1 cellular context compared by ENCODE assay signal in the genomic region with DNA sequence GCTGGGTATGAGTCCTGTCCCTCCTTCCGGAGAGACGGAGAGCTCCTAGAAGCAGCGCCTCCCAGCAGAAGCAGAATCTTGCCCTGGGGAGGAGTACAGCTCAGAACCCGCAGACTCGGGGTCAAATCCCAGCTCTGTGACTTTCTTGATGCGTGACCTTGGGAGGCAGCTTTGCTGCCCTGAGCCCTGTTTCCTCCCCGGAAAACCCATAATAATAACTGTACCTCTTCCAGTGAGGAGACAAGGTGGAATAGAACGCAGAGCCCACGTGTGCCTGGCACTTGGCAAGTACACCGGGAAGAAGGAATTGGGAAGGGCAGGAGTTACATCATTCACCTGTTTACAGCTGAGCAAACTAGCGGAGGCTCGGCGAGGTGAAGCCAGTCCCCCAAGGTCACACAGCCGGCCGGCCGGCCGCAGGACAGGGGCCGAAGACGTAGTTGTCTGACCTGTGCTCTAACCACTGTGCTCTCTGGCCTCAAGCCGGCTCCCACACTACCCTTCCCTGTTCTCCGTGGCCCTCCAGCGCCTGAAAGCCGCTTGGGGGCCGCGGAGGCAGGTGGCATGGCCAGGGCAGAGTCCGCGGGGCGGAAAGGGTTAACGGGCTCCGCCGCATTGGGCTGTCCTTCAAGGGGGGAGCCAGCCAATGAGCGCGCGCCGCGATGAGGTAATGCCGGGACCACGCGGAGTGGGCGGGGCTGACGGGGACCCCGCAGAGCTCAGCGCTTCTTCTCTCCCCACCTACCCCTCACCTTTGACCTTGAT.
A peak's percentile ranks its signal among the peaks of the same experiment; 100 is the strongest.
TF ChIP-seq lines count a peak whose summit lies in the region.

No MANE protein-coding gene starts in this region.

TF ChIP-seq in HepG2, 621 proteins besides CTCF, POLR2A, EP300 and RAD21 (continued from another document and continues in another):
- TF ChIP-seq, protein P1, sequence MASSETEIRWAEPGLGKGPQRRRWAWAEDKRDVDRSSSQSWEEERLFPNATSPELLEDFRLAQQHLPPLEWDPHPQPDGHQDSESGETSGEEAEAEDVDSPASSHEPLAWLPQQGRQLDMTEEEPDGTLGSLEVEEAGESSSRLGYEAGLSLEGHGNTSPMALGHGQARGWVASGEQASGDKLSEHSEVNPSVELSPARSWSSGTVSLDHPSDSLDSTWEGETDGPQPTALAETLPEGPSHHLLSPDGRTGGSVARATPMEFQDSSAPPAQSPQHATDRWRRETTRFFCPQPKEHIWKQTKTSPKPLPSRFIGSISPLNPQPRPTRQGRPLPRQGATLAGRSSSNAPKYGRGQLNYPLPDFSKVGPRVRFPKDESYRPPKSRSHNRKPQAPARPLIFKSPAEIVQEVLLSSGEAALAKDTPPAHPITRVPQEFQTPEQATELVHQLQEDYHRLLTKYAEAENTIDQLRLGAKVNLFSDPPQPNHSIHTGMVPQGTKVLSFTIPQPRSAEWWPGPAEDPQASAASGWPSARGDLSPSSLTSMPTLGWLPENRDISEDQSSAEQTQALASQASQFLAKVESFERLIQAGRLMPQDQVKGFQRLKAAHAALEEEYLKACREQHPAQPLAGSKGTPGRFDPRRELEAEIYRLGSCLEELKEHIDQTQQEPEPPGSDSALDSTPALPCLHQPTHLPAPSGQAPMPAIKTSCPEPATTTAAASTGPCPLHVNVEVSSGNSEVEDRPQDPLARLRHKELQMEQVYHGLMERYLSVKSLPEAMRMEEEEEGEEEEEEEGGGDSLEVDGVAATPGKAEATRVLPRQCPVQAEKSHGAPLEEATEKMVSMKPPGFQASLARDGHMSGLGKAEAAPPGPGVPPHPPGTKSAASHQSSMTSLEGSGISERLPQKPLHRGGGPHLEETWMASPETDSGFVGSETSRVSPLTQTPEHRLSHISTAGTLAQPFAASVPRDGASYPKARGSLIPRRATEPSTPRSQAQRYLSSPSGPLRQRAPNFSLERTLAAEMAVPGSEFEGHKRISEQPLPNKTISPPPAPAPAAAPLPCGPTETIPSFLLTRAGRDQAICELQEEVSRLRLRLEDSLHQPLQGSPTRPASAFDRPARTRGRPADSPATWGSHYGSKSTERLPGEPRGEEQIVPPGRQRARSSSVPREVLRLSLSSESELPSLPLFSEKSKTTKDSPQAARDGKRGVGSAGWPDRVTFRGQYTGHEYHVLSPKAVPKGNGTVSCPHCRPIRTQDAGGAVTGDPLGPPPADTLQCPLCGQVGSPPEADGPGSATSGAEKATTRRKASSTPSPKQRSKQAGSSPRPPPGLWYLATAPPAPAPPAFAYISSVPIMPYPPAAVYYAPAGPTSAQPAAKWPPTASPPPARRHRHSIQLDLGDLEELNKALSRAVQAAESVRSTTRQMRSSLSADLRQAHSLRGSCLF (CRISPR knock-in tag; IDR thresholded peaks at IDR 0.05; ENCODE audit: borderline replicate concordance) = no peak
- TF ChIP-seq ZNF326 (CRISPR knock-in tag; IDR thresholded peaks at IDR 0.05; ENCODE audit: borderline replicate concordance) (no peak; the same call in 1 of the 2 replicates), ZNF383 (CRISPR knock-in tag; IDR thresholded peaks at IDR 0.05; ENCODE audit: borderline replicate concordance) (no peak), NR3C1 (CRISPR knock-in tag; IDR thresholded peaks at IDR 0.05) (no peak), MXD4 (CRISPR knock-in tag; IDR thresholded peaks at IDR 0.05) (0 out of 2 replicates have a peak, but pooled peaks have one; percentile 28), ZNF589 (CRISPR knock-in tag; conservative IDR thresholded peaks at IDR 0.05) (no peak), ZFX (CRISPR knock-in tag; IDR thresholded peaks at IDR 0.05; ENCODE audit: low read depth) (no peak), KDM5A (IDR thresholded peaks at IDR 0.05; ENCODE audit: borderline replicate concordance, low read length) (no peak), NCOA2 (CRISPR knock-in tag; IDR thresholded peaks at IDR 0.05) (peak; percentile 56; the same call in 1 of the 2 replicates), GTF3A (CRISPR knock-in tag; conservative IDR thresholded peaks at IDR 0.05) (no peak), ZNF776 (CRISPR knock-in tag; IDR thresholded peaks at IDR 0.05) (peak; percentile 29; the same call in 1 of the 2 replicates), FOXC1 (CRISPR knock-in tag; IDR thresholded peaks at IDR 0.05; ENCODE audit: borderline replicate concordance) (no peak; the same call in 1 of the 2 replicates), CHCHD3 (CRISPR knock-in tag; IDR thresholded peaks at IDR 0.05) (no peak), ZC3H13 (CRISPR knock-in tag; IDR thresholded peaks at IDR 0.05) (peak; percentile 69; the same call in 1 of the 2 replicates), ZNF746 (CRISPR knock-in tag; IDR thresholded peaks at IDR 0.05) (peak; percentile 89), JDP2 (CRISPR knock-in tag; IDR thresholded peaks at IDR 0.05; ENCODE audit: borderline replicate concordance) (no peak), ZNF547 (CRISPR knock-in tag; IDR thresholded peaks at IDR 0.05) (no peak), SSRP1 (CRISPR knock-in tag; IDR thresholded peaks at IDR 0.05) (0 out of 2 replicates have a peak, but pooled peaks have one; percentile 51), ZNF652 (CRISPR knock-in tag; IDR thresholded peaks at IDR 0.05; ENCODE audit: borderline replicate concordance, low read depth) (peak; percentile 100), ZNF317 (CRISPR knock-in tag; IDR thresholded peaks at IDR 0.05) (peak; percentile 75), MAFK (conservative IDR thresholded peaks at IDR 0.05 in 1 of 2, IDR thresholded peaks at IDR 0.05 in 1 of 2; ENCODE audit: low read length in 2 of 2) (no peak), MXI1 (IDR thresholded peaks at IDR 0.05; ENCODE audit: borderline replicate concordance, low read depth, low read length) (peak; percentile 43; the same call in 1 of the 3 replicates)
- TF ChIP-seq, protein P2, sequence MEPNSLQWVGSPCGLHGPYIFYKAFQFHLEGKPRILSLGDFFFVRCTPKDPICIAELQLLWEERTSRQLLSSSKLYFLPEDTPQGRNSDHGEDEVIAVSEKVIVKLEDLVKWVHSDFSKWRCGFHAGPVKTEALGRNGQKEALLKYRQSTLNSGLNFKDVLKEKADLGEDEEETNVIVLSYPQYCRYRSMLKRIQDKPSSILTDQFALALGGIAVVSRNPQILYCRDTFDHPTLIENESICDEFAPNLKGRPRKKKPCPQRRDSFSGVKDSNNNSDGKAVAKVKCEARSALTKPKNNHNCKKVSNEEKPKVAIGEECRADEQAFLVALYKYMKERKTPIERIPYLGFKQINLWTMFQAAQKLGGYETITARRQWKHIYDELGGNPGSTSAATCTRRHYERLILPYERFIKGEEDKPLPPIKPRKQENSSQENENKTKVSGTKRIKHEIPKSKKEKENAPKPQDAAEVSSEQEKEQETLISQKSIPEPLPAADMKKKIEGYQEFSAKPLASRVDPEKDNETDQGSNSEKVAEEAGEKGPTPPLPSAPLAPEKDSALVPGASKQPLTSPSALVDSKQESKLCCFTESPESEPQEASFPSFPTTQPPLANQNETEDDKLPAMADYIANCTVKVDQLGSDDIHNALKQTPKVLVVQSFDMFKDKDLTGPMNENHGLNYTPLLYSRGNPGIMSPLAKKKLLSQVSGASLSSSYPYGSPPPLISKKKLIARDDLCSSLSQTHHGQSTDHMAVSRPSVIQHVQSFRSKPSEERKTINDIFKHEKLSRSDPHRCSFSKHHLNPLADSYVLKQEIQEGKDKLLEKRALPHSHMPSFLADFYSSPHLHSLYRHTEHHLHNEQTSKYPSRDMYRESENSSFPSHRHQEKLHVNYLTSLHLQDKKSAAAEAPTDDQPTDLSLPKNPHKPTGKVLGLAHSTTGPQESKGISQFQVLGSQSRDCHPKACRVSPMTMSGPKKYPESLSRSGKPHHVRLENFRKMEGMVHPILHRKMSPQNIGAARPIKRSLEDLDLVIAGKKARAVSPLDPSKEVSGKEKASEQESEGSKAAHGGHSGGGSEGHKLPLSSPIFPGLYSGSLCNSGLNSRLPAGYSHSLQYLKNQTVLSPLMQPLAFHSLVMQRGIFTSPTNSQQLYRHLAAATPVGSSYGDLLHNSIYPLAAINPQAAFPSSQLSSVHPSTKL (CRISPR knock-in tag; IDR thresholded peaks at IDR 0.05) = peak; percentile 56; the same call in 1 of the 2 replicates
- TF ChIP-seq, protein P3, sequence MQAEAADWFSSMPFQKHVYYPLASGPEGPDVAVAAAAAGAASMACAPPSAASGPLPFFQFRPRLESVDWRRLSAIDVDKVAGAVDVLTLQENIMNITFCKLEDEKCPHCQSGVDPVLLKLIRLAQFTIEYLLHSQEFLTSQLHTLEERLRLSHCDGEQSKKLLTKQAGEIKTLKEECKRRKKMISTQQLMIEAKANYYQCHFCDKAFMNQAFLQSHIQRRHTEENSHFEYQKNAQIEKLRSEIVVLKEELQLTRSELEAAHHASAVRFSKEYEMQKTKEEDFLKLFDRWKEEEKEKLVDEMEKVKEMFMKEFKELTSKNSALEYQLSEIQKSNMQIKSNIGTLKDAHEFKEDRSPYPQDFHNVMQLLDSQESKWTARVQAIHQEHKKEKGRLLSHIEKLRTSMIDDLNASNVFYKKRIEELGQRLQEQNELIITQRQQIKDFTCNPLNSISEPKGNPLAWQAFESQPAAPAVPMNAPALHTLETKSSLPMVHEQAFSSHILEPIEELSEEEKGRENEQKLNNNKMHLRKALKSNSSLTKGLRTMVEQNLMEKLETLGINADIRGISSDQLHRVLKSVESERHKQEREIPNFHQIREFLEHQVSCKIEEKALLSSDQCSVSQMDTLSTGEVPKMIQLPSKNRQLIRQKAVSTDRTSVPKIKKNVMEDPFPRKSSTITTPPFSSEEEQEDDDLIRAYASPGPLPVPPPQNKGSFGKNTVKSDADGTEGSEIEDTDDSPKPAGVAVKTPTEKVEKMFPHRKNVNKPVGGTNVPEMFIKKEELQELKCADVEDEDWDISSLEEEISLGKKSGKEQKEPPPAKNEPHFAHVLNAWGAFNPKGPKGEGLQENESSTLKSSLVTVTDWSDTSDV (CRISPR knock-in tag; IDR thresholded peaks at IDR 0.05) = no peak
- TF ChIP-seq, protein P4, sequence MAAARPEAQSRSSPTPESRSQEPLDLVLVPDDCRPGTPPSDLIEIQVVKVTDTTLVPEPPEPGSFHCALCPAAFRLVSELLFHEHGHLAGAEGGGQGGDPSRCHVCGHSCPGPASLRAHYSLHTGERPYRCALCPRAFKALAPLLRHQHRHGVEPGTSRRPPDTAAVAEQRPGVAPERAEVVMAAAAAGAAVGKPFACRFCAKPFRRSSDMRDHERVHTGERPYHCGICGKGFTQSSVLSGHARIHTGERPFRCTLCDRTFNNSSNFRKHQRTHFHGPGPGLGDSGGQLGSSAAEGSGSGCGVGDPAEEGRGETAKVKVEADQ (CRISPR knock-in tag; IDR thresholded peaks at IDR 0.05; ENCODE audit: borderline replicate concordance) = peak; percentile 71; the same call in 1 of the 2 replicates
- TF ChIP-seq, protein P5, sequence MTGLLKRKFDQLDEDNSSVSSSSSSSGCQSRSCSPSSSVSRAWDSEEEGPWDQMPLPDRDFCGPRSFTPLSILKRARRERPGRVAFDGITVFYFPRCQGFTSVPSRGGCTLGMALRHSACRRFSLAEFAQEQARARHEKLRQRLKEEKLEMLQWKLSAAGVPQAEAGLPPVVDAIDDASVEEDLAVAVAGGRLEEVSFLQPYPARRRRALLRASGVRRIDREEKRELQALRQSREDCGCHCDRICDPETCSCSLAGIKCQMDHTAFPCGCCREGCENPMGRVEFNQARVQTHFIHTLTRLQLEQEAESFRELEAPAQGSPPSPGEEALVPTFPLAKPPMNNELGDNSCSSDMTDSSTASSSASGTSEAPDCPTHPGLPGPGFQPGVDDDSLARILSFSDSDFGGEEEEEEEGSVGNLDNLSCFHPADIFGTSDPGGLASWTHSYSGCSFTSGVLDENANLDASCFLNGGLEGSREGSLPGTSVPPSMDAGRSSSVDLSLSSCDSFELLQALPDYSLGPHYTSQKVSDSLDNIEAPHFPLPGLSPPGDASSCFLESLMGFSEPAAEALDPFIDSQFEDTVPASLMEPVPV (CRISPR knock-in tag; IDR thresholded peaks at IDR 0.05) = no peak
- TF ChIP-seq, protein P6, sequence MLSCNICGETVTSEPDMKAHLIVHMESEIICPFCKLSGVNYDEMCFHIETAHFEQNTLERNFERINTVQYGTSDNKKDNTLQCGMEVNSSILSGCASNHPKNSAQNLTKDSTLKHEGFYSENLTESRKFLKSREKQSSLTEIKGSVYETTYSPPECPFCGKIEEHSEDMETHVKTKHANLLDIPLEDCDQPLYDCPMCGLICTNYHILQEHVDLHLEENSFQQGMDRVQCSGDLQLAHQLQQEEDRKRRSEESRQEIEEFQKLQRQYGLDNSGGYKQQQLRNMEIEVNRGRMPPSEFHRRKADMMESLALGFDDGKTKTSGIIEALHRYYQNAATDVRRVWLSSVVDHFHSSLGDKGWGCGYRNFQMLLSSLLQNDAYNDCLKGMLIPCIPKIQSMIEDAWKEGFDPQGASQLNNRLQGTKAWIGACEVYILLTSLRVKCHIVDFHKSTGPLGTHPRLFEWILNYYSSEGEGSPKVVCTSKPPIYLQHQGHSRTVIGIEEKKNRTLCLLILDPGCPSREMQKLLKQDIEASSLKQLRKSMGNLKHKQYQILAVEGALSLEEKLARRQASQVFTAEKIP (CRISPR knock-in tag; IDR thresholded peaks at IDR 0.05; ENCODE audit: borderline replicate concordance) = no peak
- TF ChIP-seq, protein P7, sequence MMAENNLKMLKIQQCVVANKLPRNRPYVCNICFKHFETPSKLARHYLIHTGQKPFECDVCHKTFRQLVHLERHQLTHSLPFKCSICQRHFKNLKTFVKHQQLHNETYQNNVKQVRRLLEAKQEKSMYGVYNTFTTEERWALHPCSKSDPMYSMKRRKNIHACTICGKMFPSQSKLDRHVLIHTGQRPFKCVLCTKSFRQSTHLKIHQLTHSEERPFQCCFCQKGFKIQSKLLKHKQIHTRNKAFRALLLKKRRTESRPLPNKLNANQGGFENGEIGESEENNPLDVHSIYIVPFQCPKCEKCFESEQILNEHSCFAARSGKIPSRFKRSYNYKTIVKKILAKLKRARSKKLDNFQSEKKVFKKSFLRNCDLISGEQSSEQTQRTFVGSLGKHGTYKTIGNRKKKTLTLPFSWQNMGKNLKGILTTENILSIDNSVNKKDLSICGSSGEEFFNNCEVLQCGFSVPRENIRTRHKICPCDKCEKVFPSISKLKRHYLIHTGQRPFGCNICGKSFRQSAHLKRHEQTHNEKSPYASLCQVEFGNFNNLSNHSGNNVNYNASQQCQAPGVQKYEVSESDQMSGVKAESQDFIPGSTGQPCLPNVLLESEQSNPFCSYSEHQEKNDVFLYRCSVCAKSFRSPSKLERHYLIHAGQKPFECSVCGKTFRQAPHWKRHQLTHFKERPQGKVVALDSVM (CRISPR knock-in tag; IDR thresholded peaks at IDR 0.05) = peak; percentile 81; the same call in 1 of the 2 replicates
- TF ChIP-seq, protein P8, sequence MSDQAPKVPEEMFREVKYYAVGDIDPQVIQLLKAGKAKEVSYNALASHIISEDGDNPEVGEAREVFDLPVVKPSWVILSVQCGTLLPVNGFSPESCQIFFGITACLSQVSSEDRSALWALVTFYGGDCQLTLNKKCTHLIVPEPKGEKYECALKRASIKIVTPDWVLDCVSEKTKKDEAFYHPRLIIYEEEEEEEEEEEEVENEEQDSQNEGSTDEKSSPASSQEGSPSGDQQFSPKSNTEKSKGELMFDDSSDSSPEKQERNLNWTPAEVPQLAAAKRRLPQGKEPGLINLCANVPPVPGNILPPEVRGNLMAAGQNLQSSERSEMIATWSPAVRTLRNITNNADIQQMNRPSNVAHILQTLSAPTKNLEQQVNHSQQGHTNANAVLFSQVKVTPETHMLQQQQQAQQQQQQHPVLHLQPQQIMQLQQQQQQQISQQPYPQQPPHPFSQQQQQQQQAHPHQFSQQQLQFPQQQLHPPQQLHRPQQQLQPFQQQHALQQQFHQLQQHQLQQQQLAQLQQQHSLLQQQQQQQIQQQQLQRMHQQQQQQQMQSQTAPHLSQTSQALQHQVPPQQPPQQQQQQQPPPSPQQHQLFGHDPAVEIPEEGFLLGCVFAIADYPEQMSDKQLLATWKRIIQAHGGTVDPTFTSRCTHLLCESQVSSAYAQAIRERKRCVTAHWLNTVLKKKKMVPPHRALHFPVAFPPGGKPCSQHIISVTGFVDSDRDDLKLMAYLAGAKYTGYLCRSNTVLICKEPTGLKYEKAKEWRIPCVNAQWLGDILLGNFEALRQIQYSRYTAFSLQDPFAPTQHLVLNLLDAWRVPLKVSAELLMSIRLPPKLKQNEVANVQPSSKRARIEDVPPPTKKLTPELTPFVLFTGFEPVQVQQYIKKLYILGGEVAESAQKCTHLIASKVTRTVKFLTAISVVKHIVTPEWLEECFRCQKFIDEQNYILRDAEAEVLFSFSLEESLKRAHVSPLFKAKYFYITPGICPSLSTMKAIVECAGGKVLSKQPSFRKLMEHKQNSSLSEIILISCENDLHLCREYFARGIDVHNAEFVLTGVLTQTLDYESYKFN (CRISPR knock-in tag; conservative IDR thresholded peaks at IDR 0.05) = peak; percentile 69; the same call in 1 of the 2 replicates
